Comparison of ENCODE assay signal across 8 cellular contexts in genomic region chr5:137743031-137743640, GRCh38. TPM values are rescaled to one million over a fixed set of nuclear protein-coding genes. Genes with fewer than 3 reads are reported as not detected.
A peak's percentile ranks its signal among the peaks of the same experiment; 100 is the strongest.
DNase-seq lines count a peak whose midpoint lies in the region; ATAC-seq, FAIRE-seq and TF ChIP-seq lines count a peak whose summit lies in the region.

No MANE protein-coding gene starts in this region.

- peaks cover 4% of the 10 kb centered on the region for H3K27me3 Mint-ChIP-seq in activated CD4-positive, alpha-beta T cell treated with anti-CD3 and anti-CD28 coated beads, Interleukin-2, amount 10 ng/mL, durations not matched to agents 24 days and 14 days

- H3K4me3 ChIP-seq in A673 (ENCODE audit: low read depth, low read length, poor library complexity, severe bottlenecking) (no peak overlapping the region), suprapubic skin (no peak overlapping the region)

- H3K27me3 ChIP-seq in A673 (replicated peaks; ENCODE audit: insufficient read depth, low read depth, low read length, poor library complexity) (no peaks in the 10 kb centered on the region), suprapubic skin (no peaks in the 10 kb centered on the region)

- FAIRE-seq in GM12892 (lab: Jason Lieb, UNC) = peak; percentile 78
- peak; percentile 83 for FAIRE-seq in endometrium (lab: Jason Lieb, UNC)

- ATAC-seq in HG03175 (IDR thresholded peaks at IDR 0.05; ENCODE audit: unreplicated experiment) = peak; percentile 58

- WGBS in suprapubic skin = 73% methylated on average over 4 of the region's 4 CpGs

- H3K9me3 Mint-ChIP-seq in activated CD4-positive, alpha-beta T cell treated with anti-CD3 and anti-CD28 coated beads, Interleukin-2, amount 10 ng/mL, durations not matched to agents 24 days and 14 days = peaks cover 4% of the 10 kb centered on the region

- BruUV-seq in A673 (replicated peaks; lab: Mats Ljungman, UMichigan) = no TSS peak

- peaks cover 6% of the 10 kb centered on the region for H3K4me1 Mint-ChIP-seq in activated CD4-positive, alpha-beta T cell treated with anti-CD3 and anti-CD28 coated beads, Interleukin-2, amount 10 ng/mL, durations not matched to agents 24 days and 14 days

- TF ChIP-seq EP300 in suprapubic skin (IDR thresholded peaks at IDR 0.05) = no peak

- H3K4me3 Mint-ChIP-seq in activated CD4-positive, alpha-beta T cell treated with anti-CD3 and anti-CD28 coated beads, Interleukin-2, amount 10 ng/mL, durations not matched to agents 24 days and 14 days = no peak overlapping the region

- DNase-seq in A673 (ENCODE audit: low spot score) (peak; percentile 87), GM12892 (ENCODE audit: insufficient read length) (no peak), NCI-H526 (lab: John Stamatoyannopoulos, UW) (peak; percentile 90 to 91), midbrain (lab: John Stamatoyannopoulos, UW) (peak; percentile 75), suprapubic skin (ENCODE audit: low spot score in 2 of 2) (no peak)
- peak; percentile 89 for DNase-seq in activated CD4-positive, alpha-beta T cell treated with anti-CD3 and anti-CD28 coated beads, Interleukin-2, amount 10 ng/mL, durations not matched to agents 24 days and 14 days

- peaks cover under 1% of the 10 kb centered on the region for H3K9me3 ChIP-seq in A673 (ENCODE audit: low read depth, low read length, poor library complexity, severe bottlenecking)
- no peaks in the 10 kb centered on the region for H3K9me3 ChIP-seq in suprapubic skin

- no peaks in the 10 kb centered on the region for H3K4me1 ChIP-seq in A673 (ENCODE audit: insufficient read depth, low read length, poor library complexity, severe bottlenecking)
- no peaks in the 10 kb centered on the region for H3K4me1 ChIP-seq in suprapubic skin

- TF ChIP-seq CTCF in A673 (conservative IDR thresholded peaks at IDR 0.05; ENCODE audit: low read depth, low read length) (peak; percentile 70), suprapubic skin (IDR thresholded peaks at IDR 0.05) (peak; percentile 47 to 62)

- no peaks in the 10 kb centered on the region for H3K36me3 Mint-ChIP-seq in activated CD4-positive, alpha-beta T cell treated with anti-CD3 and anti-CD28 coated beads, Interleukin-2, amount 10 ng/mL, durations not matched to agents 24 days and 14 days (ENCODE audit: low read depth)

- TF ChIP-seq POLR2A in GM12892 (IDR thresholded peaks at IDR 0.05; ENCODE audit: low read depth, low read length) = no peak
- TF ChIP-seq POLR2A in suprapubic skin (IDR thresholded peaks at IDR 0.05) = no peak

- H3K27ac Mint-ChIP-seq in activated CD4-positive, alpha-beta T cell treated with anti-CD3 and anti-CD28 coated beads, Interleukin-2, amount 10 ng/mL, durations not matched to agents 24 days and 14 days = no peak overlapping the region

- intact Hi-C loops in A673 (cut with micrococcal nuclease; ENCODE audit: unreplicated experiment) = loop anchor here (1.0 kb wide), 2 partner anchors 83 to 114 kb away; no protein-coding TSS in a partner anchor
- intact Hi-C loops in activated CD4-positive, alpha-beta T cell treated with anti-CD3 and anti-CD28 coated beads, Interleukin-2, amount 10 ng/mL, durations not matched to agents 24 days and 14 days (cut with micrococcal nuclease) = loop anchor here (1.0 kb wide), 3 partner anchors 11 to 114 kb away; partner anchors contain the start of gene HNRNPA0

- CTCF ChIA-PET in A673 (lab: Charles Lee) = interaction anchor here (0.6 to 1.9 kb wide), 10 partner anchors 8 to 668 kb away, joined by 3 to 17 read pairs (median 9); no protein-coding TSS in a partner anchor

- no peak overlapping the region for H3K27ac ChIP-seq in A673 (ENCODE audit: low read depth, low read length, poor library complexity, severe bottlenecking)
- no peak overlapping the region for H3K27ac ChIP-seq in suprapubic skin

- POLR2A ChIA-PET in A673 (lab: Charles Lee; ENCODE audit: low non-redundant PET) = interaction anchor here (0.5 kb wide), 1 partner anchor 390 kb away, joined by 15 read pairs; no protein-coding TSS in a partner anchor

- H3K36me3 ChIP-seq in A673 (ENCODE audit: insufficient read depth, low read length, poor library complexity, severe bottlenecking) (no peaks in the 10 kb centered on the region), suprapubic skin (no peaks in the 10 kb centered on the region)

RNA-seq across cellular contexts. Expression of gene KLHL3, which starts 7.2 kb away (rescaled TPM):
- total RNA-seq in A673 (2021) (0.58 and 0.66 TPM in 2 replicates), suprapubic skin (10 to 100 TPM in 1 of 4 donors, 1 to 10 TPM in 3; 1.2 to 29.1 (median 3.4) TPM)
- 5.7 TPM for polyA plus RNA-seq in GM12892 (2012; ENCODE audit: missing spikeins)
- 1.5 and 2.2 TPM in 2 replicates for total RNA-seq in activated CD4-positive, alpha-beta T cell treated with anti-CD3 and anti-CD28 coated beads, Interleukin-2, amount 10 ng/mL, durations not matched to agents 24 days and 14 days

RNA-seq across cellular contexts. Expression of gene HNRNPA0, which starts 11.0 kb away (rescaled TPM):
- 56.0 and 56.2 TPM in 2 replicates for total RNA-seq in A673 (2021)
- polyA plus RNA-seq in GM12892 (2012; ENCODE audit: missing spikeins) = 18.2 TPM
- 38.3 and 38.6 TPM in 2 replicates for total RNA-seq in activated CD4-positive, alpha-beta T cell treated with anti-CD3 and anti-CD28 coated beads, Interleukin-2, amount 10 ng/mL, durations not matched to agents 24 days and 14 days
- 1 to 10 TPM; 7.6 to 9.8 (median 8.7) TPM for total RNA-seq in suprapubic skin

Comparison
In these comparisons a context has a peak if more than half of its experiments do, and no peak if none do; other contexts are left out.
1. DNase-seq: peak in A673 (single experiment), NCI-H526 (2 of 2), activated CD4-positive, alpha-beta T cell treated with anti-CD3 and anti-CD28 coated beads, Interleukin-2, amount 10 ng/mL, durations not matched to agents 24 days and 14 days (single experiment) and midbrain (single experiment); none in GM12892 (single experiment) and suprapubic skin (0 of 2).